ENCODE assay signal across 21 cellular contexts in the genomic region with DNA sequence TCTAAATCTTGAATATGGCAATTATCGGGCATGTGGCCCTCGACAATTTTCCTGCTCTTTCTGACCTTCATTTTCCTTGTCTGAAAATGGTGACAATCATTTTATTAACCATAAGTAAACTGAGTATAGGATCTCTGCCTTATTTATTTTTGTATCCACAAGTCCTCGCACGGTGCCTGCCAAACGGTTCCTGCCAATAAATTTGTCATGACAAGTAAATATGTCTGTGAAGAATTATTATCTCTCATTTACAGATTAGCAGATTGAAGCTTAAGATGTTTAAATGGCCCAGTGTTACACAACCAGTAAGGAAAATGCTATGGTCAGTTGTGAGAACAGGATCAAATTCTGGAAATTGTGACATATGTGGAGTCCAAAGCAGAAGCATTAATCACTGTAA.
A peak's percentile ranks its signal among the peaks of the same experiment; 100 is the strongest.
DNase-seq lines count a peak whose midpoint lies in the region; ATAC-seq, FAIRE-seq and TF ChIP-seq lines count a peak whose summit lies in the region.
"Had no signal": no experiment of that assay in that cellular context is flagged by ENCODE, and none has a peak within 500 bp of the region (broad histone marks: within the 10 kb centered on the region; RNA-seq: fewer than 3 reads in every experiment).

No MANE protein-coding gene starts in this region.

- H3K4me2 ChIP-seq in A549: no peak overlapping the region

- TF ChIP-seq RAD21 in A549 (conservative IDR thresholded peaks at IDR 0.05 in 1 of 2, IDR thresholded peaks at IDR 0.05 in 1 of 2): no peak

- H3K4me1 ChIP-seq in A549: no peaks in the 10 kb centered on the region
- H3K4me1 ChIP-seq in vagina: no peaks in the 10 kb centered on the region
- H3K4me1 ChIP-seq in ascending aorta: no peaks in the 10 kb centered on the region
- H3K4me1 ChIP-seq: Caco-2 had no signal

- POLR2A ChIA-PET in A549 (lab: Yijun Ruan, JAX) (no interaction called here), HEK293T (lab: Yijun Ruan, JAX) (no interaction called here)

- H3K36me3 ChIP-seq in vagina: no peaks in the 10 kb centered on the region
- H3K36me3 ChIP-seq in ascending aorta: no peaks in the 10 kb centered on the region
- H3K36me3 ChIP-seq: BLaER1 treated with 17β-estradiol and CSF1 and Interleukin-3, amounts not matched to agents 10 nM and 100 nM had no signal

- H3K27me3 ChIP-seq in vagina (no peaks in the 10 kb centered on the region), ascending aorta (no peaks in the 10 kb centered on the region)
- H3K27me3 ChIP-seq: BLaER1 treated with 17β-estradiol and CSF1 and Interleukin-3, amounts not matched to agents 10 nM and 100 nM had no signal

- 33% methylated on average over 5 of the region's 5 CpGs for WGBS in A549 (ENCODE audit: missing lambda C conversion rate)

- no peak for TF ChIP-seq EP300 in A549 (IDR thresholded peaks at IDR 0.05)

- CTCF ChIA-PET in A549 (lab: Yijun Ruan, JAX) (no interaction called here), HEK293T (lab: Yijun Ruan, JAX) (interaction anchor here (1.2 kb wide), 1 partner anchor 20 kb away, joined by 4 read pairs; no protein-coding TSS in a partner anchor)

- intact Hi-C loops in vagina (cut with DNase I) (no loop called here), ascending aorta (cut with DNase I) (no loop called here)

- TF ChIP-seq POLR2A in A549 (IDR thresholded peaks at IDR 0.05; ENCODE audit: low read length): no peak
- TF ChIP-seq POLR2A in vagina (IDR thresholded peaks at IDR 0.05): no peak

- TF ChIP-seq CTCF in A549 (IDR thresholded peaks at IDR 0.05) (no peak), vagina (IDR thresholded peaks at IDR 0.05) (no peak), ascending aorta (IDR thresholded peaks at IDR 0.05) (no peak)

- FAIRE-seq in A549 (lab: Jason Lieb, UNC): peak; percentile 18
- FAIRE-seq: A204.1, D721Med, G401.6, GM12891, GM19239 had no signal

- H3K9me3 ChIP-seq in A549: no peaks in the 10 kb centered on the region
- no peaks in the 10 kb centered on the region for H3K9me3 ChIP-seq in vagina
- no peaks in the 10 kb centered on the region for H3K9me3 ChIP-seq in ascending aorta
- H3K9me3 ChIP-seq: BLaER1 treated with 17β-estradiol and CSF1 and Interleukin-3, amounts not matched to agents 10 nM and 100 nM; Caco-2 had no signal

- ATAC-seq in A549: no peak
- ATAC-seq: CD8-positive, alpha-beta T cell had no signal

- DNase-seq in A549 (ENCODE audit: low read depth in 1 of 2, low spot score in 1 of 2) (no peak), HEK293T (ENCODE audit: extremely low spot score) (no peak), NCI-H446 treated with DMSO at 0.1 percent for 48 hours (lab: John Stamatoyannopoulos, UW) (peak; percentile 18), vagina (ENCODE audit: extremely low spot score in 2 of 2) (no peak), ascending aorta (ENCODE audit: low spot score in 2 of 2) (no peak)
- no peak for DNase-seq in activated CD8-positive, alpha-beta memory T cell treated with anti-CD3 and anti-CD28 coated beads, Interleukin-2, amount 50 U/mL, for 48 hours
- DNase-seq: 8988T; AML-193; Caco-2; Calu3; CD4-positive, alpha-beta T cell; CD8-positive, alpha-beta T cell; DMS79 treated with DMSO at 0.1 percent for 48 hours; GF-D8 had no signal

- no peak overlapping the region for H3K4me3 ChIP-seq in A549
- no peak overlapping the region for H3K4me3 ChIP-seq in vagina
- no peak overlapping the region for H3K4me3 ChIP-seq in ascending aorta
- H3K4me3 ChIP-seq: BLaER1 treated with 17β-estradiol and CSF1 and Interleukin-3, amounts not matched to agents 10 nM and 100 nM had no signal

- H3K27ac ChIP-seq in A549: no peak overlapping the region
- H3K27ac ChIP-seq in vagina: no peak overlapping the region
- H3K27ac ChIP-seq in ascending aorta: no peak overlapping the region
- H3K27ac ChIP-seq: C4-2B had no signal

TF ChIP-seq in A549, 52 proteins besides CTCF, POLR2A, EP300 and RAD21:
- no peak for TF ChIP-seq MAZ (IDR thresholded peaks at IDR 0.05; ENCODE audit: borderline replicate concordance, low read depth, low read length)
TF ChIP-seq in A549: peak in this region for 0.

TF ChIP-seq in HEK293T, 16 proteins besides CTCF, POLR2A, EP300 and RAD21:
- no peak for TF ChIP-seq LEF1 (IDR thresholded peaks at IDR 0.05; ENCODE audit: borderline replicate concordance)
- TF ChIP-seq, protein P1, sequence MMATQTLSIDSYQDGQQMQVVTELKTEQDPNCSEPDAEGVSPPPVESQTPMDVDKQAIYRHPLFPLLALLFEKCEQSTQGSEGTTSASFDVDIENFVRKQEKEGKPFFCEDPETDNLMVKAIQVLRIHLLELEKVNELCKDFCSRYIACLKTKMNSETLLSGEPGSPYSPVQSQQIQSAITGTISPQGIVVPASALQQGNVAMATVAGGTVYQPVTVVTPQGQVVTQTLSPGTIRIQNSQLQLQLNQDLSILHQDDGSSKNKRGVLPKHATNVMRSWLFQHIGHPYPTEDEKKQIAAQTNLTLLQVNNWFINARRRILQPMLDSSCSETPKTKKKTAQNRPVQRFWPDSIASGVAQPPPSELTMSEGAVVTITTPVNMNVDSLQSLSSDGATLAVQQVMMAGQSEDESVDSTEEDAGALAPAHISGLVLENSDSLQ (IDR thresholded peaks at IDR 0.05): peak; percentile 84
